In the genomic region with DNA sequence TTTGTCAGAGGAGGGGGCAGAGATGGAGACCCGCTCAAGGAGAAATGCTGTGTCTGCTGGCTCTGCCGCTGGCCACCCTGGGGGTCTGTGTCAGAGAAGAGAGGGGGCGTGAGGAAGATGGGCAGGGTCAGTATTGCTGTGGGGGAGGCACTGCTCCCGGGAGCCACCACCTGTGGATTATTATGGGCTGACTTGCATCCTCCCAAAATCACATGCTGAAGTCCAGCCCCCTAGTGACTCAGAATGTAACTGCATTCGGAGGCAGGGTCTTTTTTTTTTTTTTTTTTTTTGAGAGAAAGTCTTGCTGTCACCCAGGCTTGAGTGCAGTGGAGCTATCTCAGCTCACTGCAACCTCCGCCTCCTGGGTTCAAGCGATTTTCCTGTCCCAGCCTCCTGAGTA, we compare ENCODE assay signal across 9 cellular contexts. TPM values are rescaled to one million over a fixed set of nuclear protein-coding genes. Genes with fewer than 3 reads are reported as not detected.
DNase-seq lines count a peak whose midpoint lies in the region; ATAC-seq and TF ChIP-seq lines count a peak whose summit lies in the region.
"Had no signal": no experiment of that assay in that cellular context is flagged by ENCODE, and none has a peak within 500 bp of the region (broad histone marks: within the 10 kb centered on the region; RNA-seq: fewer than 3 reads in every experiment).

No MANE protein-coding gene starts in this region.

- peak; percentile 24 for TF ChIP-seq CTCF in GM13977 (IDR thresholded peaks at IDR 0.05; ENCODE audit: extremely low read depth, insufficient read depth, missing control alignments)
- peak; percentile 39 for TF ChIP-seq CTCF in SU-DHL-6 (IDR thresholded peaks at IDR 0.05; ENCODE audit: insufficient read depth, low read length, poor library complexity, severe bottlenecking)
- peak in 1 of 4 experiments; percentile 20 for TF ChIP-seq CTCF in gastroesophageal sphincter (IDR thresholded peaks at IDR 0.05)

- no peaks in the 10 kb centered on the region for H3K9me3 ChIP-seq in SU-DHL-6 (ENCODE audit: insufficient read depth, low read length)
- H3K9me3 ChIP-seq in gastroesophageal sphincter: no peaks in the 10 kb centered on the region

- no peak overlapping the region for H2AFZ ChIP-seq in SU-DHL-6 (ENCODE audit: low read depth, low read length, severe bottlenecking)

- 14 to 46% methylated on average over 1 to 3 of the region's 7 CpGs for WGBS in gastroesophageal sphincter (ENCODE audit: low coverage in 1 of 2), 2 donors

- in situ Hi-C loops in GM13977 (cut with MboI; ENCODE audit: low pct_unique_long_range_greater_than_20kb, low sequenced_read_pairs, unreplicated experiment): no loop called here

- ATAC-seq in HG02642 (IDR thresholded peaks at IDR 0.05; ENCODE audit: poor library complexity, unreplicated experiment) (no peak), gastroesophageal sphincter (no peak)

- H4K20me1 ChIP-seq in SU-DHL-6 (ENCODE audit: low read depth, low read length): no peaks in the 10 kb centered on the region

- H3K4me1 ChIP-seq in gastroesophageal sphincter: no peaks in the 10 kb centered on the region

- H3K4me3 ChIP-seq in SU-DHL-6 (ENCODE audit: insufficient read depth, low read length, poor library complexity, severe bottlenecking): no peak overlapping the region
- H3K4me3 ChIP-seq in gastroesophageal sphincter: no peak overlapping the region

- DNase-seq in CD1c-positive myeloid dendritic cell (ENCODE audit: extremely low spot score) (peak; percentile 5), GM13977 (ENCODE audit: low spot score) (peak; percentile 31), left kidney (ENCODE audit: low read depth, low spot score) (peak; percentile 44), cerebellar nuclear complex (lab: John Stamatoyannopoulos, UW) (no peak)
- no peak for DNase-seq in central memory CD4-positive, alpha-beta T cell

- TF ChIP-seq EP300 in gastroesophageal sphincter (IDR thresholded peaks at IDR 0.05): no peak

- H3K36me3 ChIP-seq in SU-DHL-6 (ENCODE audit: low read length) (peaks cover 5% of the 10 kb centered on the region; the same call in 1 of the 2 replicates), gastroesophageal sphincter (peaks cover 0 to 96% of the 10 kb centered on the region in 2 donors)

- no peaks in the 10 kb centered on the region for H3K9me2 ChIP-seq in SU-DHL-6 (replicated peaks; ENCODE audit: insufficient read depth, low read length)

- no peaks in the 10 kb centered on the region for H3F3A ChIP-seq in SU-DHL-6 (ENCODE audit: insufficient read depth)

- no peak for TF ChIP-seq POLR2A in gastroesophageal sphincter (IDR thresholded peaks at IDR 0.05)

- no peaks in the 10 kb centered on the region for H3K79me2 ChIP-seq in SU-DHL-6 (ENCODE audit: insufficient read depth, low read length)

- H3K9ac ChIP-seq in SU-DHL-6 (ENCODE audit: low read length): no peak overlapping the region

- no peak overlapping the region for H3K27ac ChIP-seq in SU-DHL-6 (ENCODE audit: low read depth, low read length)
- H3K27ac ChIP-seq in gastroesophageal sphincter: no peak overlapping the region

- no peaks in the 10 kb centered on the region for H3K27me3 ChIP-seq in SU-DHL-6 (ENCODE audit: low read length)
- H3K27me3 ChIP-seq in gastroesophageal sphincter: no peaks in the 10 kb centered on the region

- no peak overlapping the region for H3K4me2 ChIP-seq in SU-DHL-6 (ENCODE audit: low read depth, low read length, poor library complexity, severe bottlenecking)

RNA-seq across cellular contexts. Expression of a gene that starts 12.3 kb away (rescaled TPM):
- total RNA-seq in gastroesophageal sphincter: 10 to 100 TPM; 20.0 to 45.4 (median 33.0) TPM

RNA-seq across cellular contexts. Expression of a gene that starts 51.2 kb away (rescaled TPM):
- total RNA-seq in gastroesophageal sphincter: not detected
- total RNA-seq: T-helper 2 cell treated with Interferon-gamma antibody and Interleukin-4, amounts not matched to agents 100 ng/mL and 5 ng/mL, for 36 hours had no signal

RNA-seq across cellular contexts. Expression of a gene that starts 57.9 kb away (rescaled TPM):
- total RNA-seq in gastroesophageal sphincter: not detected
- total RNA-seq: T-helper 2 cell treated with Interferon-gamma antibody and Interleukin-4, amounts not matched to agents 100 ng/mL and 5 ng/mL, for 36 hours had no signal

Comparison
In these comparisons a context has a peak if more than half of its experiments do, and no peak if none do; other contexts are left out.
1. DNase-seq: peak in CD1c-positive myeloid dendritic cell (single experiment), GM13977 (single experiment) and left kidney (single experiment); none in central memory CD4-positive, alpha-beta T cell (single experiment) and cerebellar nuclear complex (0 of 2).